8 cellular contexts compared by ENCODE assay signal in genomic region chr1:36400825-36401601, GRCh38. TPM values are rescaled to one million over a fixed set of nuclear protein-coding genes. Genes with fewer than 3 reads are reported as not detected.
A peak's percentile ranks its signal among the peaks of the same experiment; 100 is the strongest.
DNase-seq lines count a peak whose midpoint lies in the region; ATAC-seq and TF ChIP-seq lines count a peak whose summit lies in the region.

No MANE protein-coding gene starts in this region.

- peak overlapping the region in 2 of 4 donors; percentile 24 to 50 for H3K27ac ChIP-seq in tibial nerve

- peak overlapping the region; percentile 32 for H3K27ac Mint-ChIP-seq in activated CD4-positive, alpha-beta T cell treated with anti-CD3 and anti-CD28 coated beads, Interleukin-2, amount 10 ng/mL, durations not matched to agents 24 days and 14 days
- H3K27ac Mint-ChIP-seq in naive thymus-derived CD8-positive, alpha-beta T cell, result peak overlapping the region in 6 of 10 donors; percentile 17 to 72 (median 58)

- H3K4me1 Mint-ChIP-seq in activated CD4-positive, alpha-beta T cell treated with anti-CD3 and anti-CD28 coated beads, Interleukin-2, amount 10 ng/mL, durations not matched to agents 24 days and 14 days, result peaks cover 19% of the 10 kb centered on the region
- H3K4me1 Mint-ChIP-seq in naive thymus-derived CD8-positive, alpha-beta T cell, result peaks cover 14 to 39% (median 27%) of the 10 kb centered on the region in 4 donors

- no peak for TF ChIP-seq EP300 in tibial nerve (IDR thresholded peaks at IDR 0.05)

- POLR2A ChIA-PET in naive thymus-derived CD8-positive, alpha-beta T cell (lab: Charles Lee), result interaction anchor here (1.1 to 6.8 kb wide), 3 partner anchors 16 to 34 kb away, joined by 3 to 59 read pairs (median 3); partner anchors contain the start of gene STK40

- no peaks in the 10 kb centered on the region for H3K9me3 ChIP-seq in tibial nerve

- H3K4me3 ChIP-seq in GM08714 (ENCODE audit: low read length) (peak overlapping the region; percentile 34; the same call in 1 of the 2 replicates), tibial nerve (peak overlapping the region in 1 of 4 donors; percentile 7)

- no peak for TF ChIP-seq CTCF in tibial nerve (IDR thresholded peaks at IDR 0.05)

- H3K27me3 Mint-ChIP-seq in activated CD4-positive, alpha-beta T cell treated with anti-CD3 and anti-CD28 coated beads, Interleukin-2, amount 10 ng/mL, durations not matched to agents 24 days and 14 days, result peaks cover 5% of the 10 kb centered on the region
- H3K27me3 Mint-ChIP-seq in naive thymus-derived CD8-positive, alpha-beta T cell, result no peaks in the 10 kb centered on the region

- TF ChIP-seq POLR2A in tibial nerve (IDR thresholded peaks at IDR 0.05), result peak in 1 of 2 donors; percentile 12

- H3K4me3 Mint-ChIP-seq in activated CD4-positive, alpha-beta T cell treated with anti-CD3 and anti-CD28 coated beads, Interleukin-2, amount 10 ng/mL, durations not matched to agents 24 days and 14 days, result peak overlapping the region; percentile 4
- peak overlapping the region in 5 of 10 donors; percentile 10 to 52 (median 35) for H3K4me3 Mint-ChIP-seq in naive thymus-derived CD8-positive, alpha-beta T cell

- H3K36me3 Mint-ChIP-seq in activated CD4-positive, alpha-beta T cell treated with anti-CD3 and anti-CD28 coated beads, Interleukin-2, amount 10 ng/mL, durations not matched to agents 24 days and 14 days (ENCODE audit: low read depth), result peaks cover 2% of the 10 kb centered on the region
- H3K36me3 Mint-ChIP-seq in naive thymus-derived CD8-positive, alpha-beta T cell, result peaks cover 0 to 3% (median 2%) of the 10 kb centered on the region in 3 donors

- no peaks in the 10 kb centered on the region for H3K36me3 ChIP-seq in tibial nerve

- no peaks in the 10 kb centered on the region for H3K27me3 ChIP-seq in tibial nerve

- intact Hi-C loops in activated CD4-positive, alpha-beta T cell treated with anti-CD3 and anti-CD28 coated beads, Interleukin-2, amount 10 ng/mL, durations not matched to agents 24 days and 14 days (cut with micrococcal nuclease), result no loop called here

- no peak for DNase-seq in activated CD4-positive, alpha-beta T cell treated with anti-CD3 and anti-CD28 coated beads, Interleukin-2, amount 10 ng/mL, durations not matched to agents 24 days and 14 days
- peak in 4 of 10 donors; percentile 6 to 57 (median 18) for DNase-seq in naive thymus-derived CD8-positive, alpha-beta T cell
- DNase-seq in tibial nerve (ENCODE audit: low spot score in 2 of 2) (peak; percentile 40 to 47), kidney tubule cell (ENCODE audit: low spot score) (no peak), RPMI8226 (no peak)

- WGBS in tibial nerve, 2 donors, result 72 to 74% methylated on average over 19 to 22 of the region's 22 CpGs

- ATAC-seq in HG03442 (IDR thresholded peaks at IDR 0.05; ENCODE audit: unreplicated experiment) (peak; percentile 65), esophagus mucosa (peak; percentile 54)
- ATAC-seq in naive thymus-derived CD8-positive, alpha-beta T cell, result peak in 1 of 2 donors; percentile 15

- H3K4me1 ChIP-seq in tibial nerve, result peaks cover 0 to 20% (median 14%) of the 10 kb centered on the region in 4 donors

- H3K9me3 Mint-ChIP-seq in activated CD4-positive, alpha-beta T cell treated with anti-CD3 and anti-CD28 coated beads, Interleukin-2, amount 10 ng/mL, durations not matched to agents 24 days and 14 days, result no peaks in the 10 kb centered on the region
- no peaks in the 10 kb centered on the region for H3K9me3 Mint-ChIP-seq in naive thymus-derived CD8-positive, alpha-beta T cell

RNA-seq across cellular contexts. Expression of gene LSM10, which starts 3.3 kb away (rescaled TPM):
- total RNA-seq in activated CD4-positive, alpha-beta T cell treated with anti-CD3 and anti-CD28 coated beads, Interleukin-2, amount 10 ng/mL, durations not matched to agents 24 days and 14 days, result 58.6 and 61.6 TPM in 2 replicates
- 22.7 TPM for total RNA-seq in esophagus mucosa
- 10 to 100 TPM; 40.8 to 47.1 TPM for total RNA-seq in naive thymus-derived CD8-positive, alpha-beta T cell
- polyA plus RNA-seq in naive thymus-derived CD8-positive, alpha-beta T cell, result 100 to 1,000 TPM; 118 to 122 (median 121) TPM
- 10 to 100 TPM; 10.2 to 75.6 (median 34.7) TPM for total RNA-seq in tibial nerve

RNA-seq across cellular contexts. Expression of gene STK40, which starts 15.3 kb away (rescaled TPM):
- total RNA-seq in activated CD4-positive, alpha-beta T cell treated with anti-CD3 and anti-CD28 coated beads, Interleukin-2, amount 10 ng/mL, durations not matched to agents 24 days and 14 days, result 40.6 and 51.3 TPM in 2 replicates
- 31.8 TPM for total RNA-seq in esophagus mucosa
- total RNA-seq in naive thymus-derived CD8-positive, alpha-beta T cell, result 10 to 100 TPM; 46.2 to 47.8 TPM
- 10 to 100 TPM; 21.6 to 31.7 (median 23.6) TPM for polyA plus RNA-seq in naive thymus-derived CD8-positive, alpha-beta T cell
- total RNA-seq in tibial nerve, result 10 to 100 TPM; 25.7 to 39.3 (median 30.0) TPM

RNA-seq across cellular contexts. Expression of gene OSCP1, which starts 49.2 kb away (rescaled TPM):
- 0.82 and 0.92 TPM in 2 replicates for total RNA-seq in activated CD4-positive, alpha-beta T cell treated with anti-CD3 and anti-CD28 coated beads, Interleukin-2, amount 10 ng/mL, durations not matched to agents 24 days and 14 days
- 7.3 TPM for total RNA-seq in esophagus mucosa
- total RNA-seq in naive thymus-derived CD8-positive, alpha-beta T cell, result 1 to 10 TPM; 1.4 to 1.5 TPM
- 1 to 10 TPM in 1 of 3 donors, under 1 TPM in 2; 0.24 to 1.7 (median 0.94) TPM for polyA plus RNA-seq in naive thymus-derived CD8-positive, alpha-beta T cell
- total RNA-seq in tibial nerve, result 10 to 100 TPM in 3 of 4 donors, 1 to 10 TPM in 1; 7.2 to 32.4 (median 17.6) TPM

Comparison
In these comparisons a context has a peak if more than half of its experiments do, and no peak if none do; other contexts are left out.
1. DNase-seq: peak in tibial nerve (2 of 2); none in activated CD4-positive, alpha-beta T cell treated with anti-CD3 and anti-CD28 coated beads, Interleukin-2, amount 10 ng/mL, durations not matched to agents 24 days and 14 days (single experiment), kidney tubule cell (single experiment) and RPMI8226 (single experiment).